In genomic region chr7:66837007-66837406, GRCh38 we compare ENCODE assay signal across 8 cellular contexts.
DNase-seq lines count a peak whose midpoint lies in the region; ATAC-seq and TF ChIP-seq lines count a peak whose summit lies in the region.

No MANE protein-coding gene starts in this region.

- no peaks in the 10 kb centered on the region for H3K27me3 ChIP-seq in RWPE2 (ENCODE audit: insufficient read depth, poor library complexity, severe bottlenecking)
- H3K27me3 ChIP-seq in esophagus squamous epithelium = no peaks in the 10 kb centered on the region

- intact Hi-C loops in esophagus squamous epithelium (cut with DNase I) = no loop called here

- peak; percentile 3; the same call in 1 of the 2 replicates for TF ChIP-seq CTCF in AG09319 (IDR thresholded peaks at IDR 0.05; ENCODE audit: low read depth, low read length)
- TF ChIP-seq CTCF in RWPE2 (IDR thresholded peaks at IDR 0.05; ENCODE audit: poor library complexity, severe bottlenecking) = peak; percentile 29
- TF ChIP-seq CTCF in esophagus squamous epithelium (IDR thresholded peaks at IDR 0.05) = peak in 4 of 6 experiments; percentile 12 to 68 (median 30)

- H3K9me3 ChIP-seq in RWPE2 (ENCODE audit: severe bottlenecking) = peaks cover 2% of the 10 kb centered on the region
- H3K9me3 ChIP-seq in esophagus squamous epithelium = no peaks in the 10 kb centered on the region

- no peaks in the 10 kb centered on the region for H3K4me1 ChIP-seq in RWPE2 (ENCODE audit: insufficient read depth, poor library complexity, severe bottlenecking)
- no peaks in the 10 kb centered on the region for H3K4me1 ChIP-seq in esophagus squamous epithelium

- H3K27ac ChIP-seq in RWPE2 (ENCODE audit: poor library complexity, severe bottlenecking) = no peak overlapping the region
- no peak overlapping the region for H3K27ac ChIP-seq in esophagus squamous epithelium

- no peaks in the 10 kb centered on the region for H3K36me3 ChIP-seq in RWPE2 (ENCODE audit: low read depth)
- no peaks in the 10 kb centered on the region for H3K36me3 ChIP-seq in esophagus squamous epithelium

- ATAC-seq in RWPE2 (ENCODE audit: low read depth) (no peak), HG03108 (IDR thresholded peaks at IDR 0.05; ENCODE audit: unreplicated experiment) (no peak), GM21447 (IDR thresholded peaks at IDR 0.05; ENCODE audit: unreplicated experiment) (no peak)

- WGBS in esophagus squamous epithelium, 2 donors = 19 to 58% methylated on average over 4 to 5 of the region's 5 CpGs

- no peak for TF ChIP-seq POLR2A in esophagus squamous epithelium (IDR thresholded peaks at IDR 0.05)

- no peak overlapping the region for H3K4me3 ChIP-seq in RWPE2 (ENCODE audit: severe bottlenecking)
- no peak overlapping the region for H3K4me3 ChIP-seq in esophagus squamous epithelium

- no peak for DNase-seq in AG09319 (ENCODE audit: extremely low read depth, low read depth)
- peak; percentile 38 for DNase-seq in H4 (ENCODE audit: low spot score)
- DNase-seq in RWPE2 (ENCODE audit: low spot score) = no peak
- no peak for DNase-seq in esophagus squamous epithelium (lab: John Stamatoyannopoulos, UW)
- peak; percentile 17 for DNase-seq in stimulated activated CD8-positive, alpha-beta memory T cell treated with anti-CD3 and anti-CD28 coated beads, Interleukin-7, amount 100 ng/mL, for 24 hours (ENCODE audit: low read depth)
- no peak for DNase-seq in GOT3 (lab: John Stamatoyannopoulos, UW)

Comparison
In these comparisons a context has a peak if more than half of its experiments do, and no peak if none do; other contexts are left out.
1. DNase-seq: peak in H4 (single experiment) and stimulated activated CD8-positive, alpha-beta memory T cell treated with anti-CD3 and anti-CD28 coated beads, Interleukin-7, amount 100 ng/mL, for 24 hours (single experiment); none in AG09319 (single experiment), RWPE2 (single experiment), esophagus squamous epithelium (single experiment) and GOT3 (single experiment).
2. Peak in every context shown above with its lines, with median percentiles within 50 percentile points of each other: CTCF ChIP-seq.